ENCODE assay signal across 11 cellular contexts in the genomic region with DNA sequence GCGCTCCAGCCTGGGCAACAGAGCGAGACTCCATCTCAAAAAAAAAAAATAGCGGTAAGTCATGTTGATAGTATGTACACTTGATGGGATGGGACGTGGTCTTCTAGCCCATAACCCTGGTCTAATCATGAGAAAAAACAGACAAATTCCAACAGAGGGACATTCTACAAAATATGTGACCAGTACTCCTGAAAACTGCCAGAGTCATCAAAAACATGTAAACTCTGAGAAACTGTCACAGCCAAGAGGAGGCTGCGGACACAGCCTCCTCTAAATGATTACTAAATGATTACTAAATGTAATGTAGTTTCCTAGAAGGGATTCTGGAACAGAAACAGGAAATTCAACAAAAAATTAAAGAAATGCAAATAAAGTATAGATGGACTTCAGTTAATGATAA.
"Had no signal": no experiment of that assay in that cellular context is flagged by ENCODE, and none has a peak within 500 bp of the region (broad histone marks: within the 10 kb centered on the region; RNA-seq: fewer than 3 reads in every experiment).

No MANE protein-coding gene starts in this region.

- DNase-seq: GM23248, GOT3, H7, H9, HCEC 1CT, HFFc6 had no signal

- H2AFZ ChIP-seq: GM23248, GM23338 had no signal

- H3K9me3 ChIP-seq: HAP-1 had no signal

- ATAC-seq: GM23338, HCT116 had no signal

- H3K36me3 ChIP-seq: HAP-1 had no signal

- H3K4me1 Mint-ChIP-seq: GM23338, H9 had no signal

- H3K4me1 ChIP-seq: HAP-1 had no signal

- H3K27ac Mint-ChIP-seq: GM23338, H9, HFFc6 had no signal

- H3K9me3 Mint-ChIP-seq: GM23338, H9, HFFc6 had no signal

- H3K9ac ChIP-seq: GM23248 had no signal

- H3K4me3 Mint-ChIP-seq: GM23338, H9, HFFc6 had no signal

- H3K4me3 ChIP-seq: GM23248, GM23338, HAP-1 had no signal

- FAIRE-seq: H1, H54 had no signal

- H3K4me2 ChIP-seq: GM23338 had no signal

- H3K27ac ChIP-seq: GM23248 had no signal
